ENCODE assay signal across 8 cellular contexts in genomic region chr4:82372502-82372873, GRCh38. TPM values are rescaled to one million over a fixed set of nuclear protein-coding genes. Genes with fewer than 3 reads are reported as not detected.
A peak's percentile ranks its signal among the peaks of the same experiment; 100 is the strongest.
DNase-seq lines count a peak whose midpoint lies in the region; ATAC-seq and TF ChIP-seq lines count a peak whose summit lies in the region.

No MANE protein-coding gene starts in this region.

- intact Hi-C loops in body of pancreas (cut with DNase I): no loop called here

- peak overlapping the region; percentile 66 to 100 (median 100) for H3K27ac ChIP-seq in body of pancreas

- no peak for ATAC-seq in body of pancreas
- no peak for ATAC-seq in GM18858 (IDR thresholded peaks at IDR 0.05; ENCODE audit: unreplicated experiment)
- ATAC-seq in HG02588 (IDR thresholded peaks at IDR 0.05; ENCODE audit: unreplicated experiment): no peak

- peak; percentile 24 for DNase-seq in CD1c-positive myeloid dendritic cell (ENCODE audit: extremely low spot score)
- peak in 66 of 76 experiments; percentile 1 to 74 (median 42) for DNase-seq in HUDEP-2 (lab: John Stamatoyannopoulos, UW; ENCODE audit: unreplicated experiment in 76 of 76)
- peak; percentile 27 for DNase-seq in T follicular helper cell (ENCODE audit: low read depth)
- peak; percentile 40 to 61 (median 48) for DNase-seq in body of pancreas
- peak; percentile 31 for DNase-seq in iris pigment epithelial cell (ENCODE audit: low read depth)
- peak; percentile 14 to 46 for DNase-seq in stimulated activated CD4-positive, alpha-beta T cell treated with anti-CD3 and anti-CD28 coated beads, Interleukin-12 subunit alpha, Interleukin-12 subunit beta, amount 100 ng/mL, for 24 hours (ENCODE audit: low read depth in 2 of 2)

- WGBS in body of pancreas, 2 donors: 1 to 2% methylated on average over 13 of the region's 13 CpGs

- H3K9me3 ChIP-seq in body of pancreas: no peaks in the 10 kb centered on the region

- no peak for TF ChIP-seq POLR2A in body of pancreas (IDR thresholded peaks at IDR 0.05)

- no peaks in the 10 kb centered on the region for H3K36me3 ChIP-seq in body of pancreas (replicated peaks in 1 of 2; ENCODE audit: insufficient read depth in 1 of 2, low read depth in 2 of 2)

- peaks cover 51% of the 10 kb centered on the region for H3K4me1 ChIP-seq in body of pancreas

- TF ChIP-seq CTCF in body of pancreas (IDR thresholded peaks at IDR 0.05): no peak

- H3K4me3 ChIP-seq in body of pancreas: peak overlapping the region; percentile 61 to 99

- no peaks in the 10 kb centered on the region for H3K27me3 ChIP-seq in body of pancreas

RNA-seq across cellular contexts. Expression of gene HNRNPD, which starts 1.3 kb away (rescaled TPM):
- 100 to 1,000 TPM in 1 of 2 donors, 10 to 100 TPM in 1; 97.0 to 104 TPM for total RNA-seq in body of pancreas

RNA-seq across cellular contexts. Expression of gene HNRNPDL, which starts 57.8 kb away (rescaled TPM):
- 100 to 1,000 TPM; 130 to 131 TPM for total RNA-seq in body of pancreas

RNA-seq across cellular contexts. Expression of gene ENOPH1, which starts 57.9 kb away (rescaled TPM):
- 10 to 100 TPM in 1 of 2 donors, 1 to 10 TPM in 1; 6.3 to 17.4 TPM for total RNA-seq in body of pancreas
